In genomic region chr4:8473920-8474590, GRCh38 we compare ENCODE assay signal across 21 cellular contexts. TPM values are rescaled to one million over a fixed set of nuclear protein-coding genes. Genes with fewer than 3 reads are reported as not detected.
DNase-seq lines count a peak whose midpoint lies in the region; ATAC-seq and TF ChIP-seq lines count a peak whose summit lies in the region.
"Had no signal": no experiment of that assay in that cellular context is flagged by ENCODE, and none has a peak within 500 bp of the region (broad histone marks: within the 10 kb centered on the region; RNA-seq: fewer than 3 reads in every experiment).

No MANE protein-coding gene starts in this region.

- H3K4ac ChIP-seq in mesenchymal stem cell (ENCODE audit: low read depth in 1 of 2, low read length in 2 of 2) = peak overlapping the region in 1 of 2 experiments; percentile 49

- H4K8ac ChIP-seq in mesenchymal stem cell (ENCODE audit: low read length) = no peak overlapping the region

- H3K79me1 ChIP-seq in mesenchymal stem cell (replicated peaks; ENCODE audit: low read length, poor library complexity, severe bottlenecking) = peaks cover 16% of the 10 kb centered on the region

- peak overlapping the region; percentile 95 for H3K4me2 ChIP-seq in BLaER1
- no peak overlapping the region for H3K4me2 ChIP-seq in mesenchymal stem cell (ENCODE audit: low read length, poor library complexity, severe bottlenecking)

- intact Hi-C loops in sigmoid colon (cut with DNase I) = loop anchor here (1.0 kb wide), 1 partner anchor 32 kb away; no protein-coding TSS in a partner anchor

- H2BK15ac ChIP-seq in mesenchymal stem cell (ENCODE audit: low read depth, poor library complexity, severe bottlenecking) = peak overlapping the region; percentile 50

- 96% methylated on average over 19 of the region's 20 CpGs for WGBS in mesenchymal stem cell
- 83 to 89% methylated on average over 20 of the region's 20 CpGs for WGBS in sigmoid colon, 2 donors

- no peak for TF ChIP-seq POLR2A in sigmoid colon (IDR thresholded peaks at IDR 0.05)

- H3K36me3 ChIP-seq in BLaER1 (0 out of 2 replicates have a peak, but pooled peaks cover 6% of the 10 kb centered on the region), mesenchymal stem cell (ENCODE audit: control insufficient read depth in 1 of 2, insufficient read depth in 2 of 2, low read depth in 1 of 2, low read length in 2 of 2) (peaks cover 27 to 63% of the 10 kb centered on the region in 2 experiments), sigmoid colon (peaks cover 0 to 37% (median 7%) of the 10 kb centered on the region in 4 donors), MG63 (peaks cover 7% of the 10 kb centered on the region)

- no peak overlapping the region for H2AFZ ChIP-seq in mesenchymal stem cell (ENCODE audit: low read depth, low read length)

- no peak for TF ChIP-seq EP300 in sigmoid colon (IDR thresholded peaks at IDR 0.05)

- in situ Hi-C loops in astrocyte of the spinal cord (cut with HindIII; ENCODE audit: low sequenced_read_pairs) = no loop called here

- peak overlapping the region; percentile 81 for H3K9ac ChIP-seq in BLaER1
- peak overlapping the region; percentile 69 for H3K9ac ChIP-seq in mesenchymal stem cell (ENCODE audit: low read length)

- ATAC-seq in GM21528 (IDR thresholded peaks at IDR 0.05; ENCODE audit: low FRiP score, unreplicated experiment) = no peak
- ATAC-seq: activated CD4-positive, CD25-positive, alpha-beta regulatory T cell treated with anti-CD3 and anti-CD28 coated beads, Interleukin-2, amount 50 U/mL, for 24 hours; esophagus mucosa; stimulated activated naive CD8-positive, alpha-beta T cell treated with anti-CD3 and anti-CD28 coated beads, Interleukin-15, amount 100 ng/mL, for 72 hours had no signal

- peak overlapping the region in 1 of 2 experiments; percentile 19 for H3K14ac ChIP-seq in mesenchymal stem cell (ENCODE audit: low read length in 2 of 2)

- peak overlapping the region; percentile 13 for H2AK5ac ChIP-seq in mesenchymal stem cell (ENCODE audit: low read length, severe bottlenecking)

- H3K27me3 ChIP-seq in BLaER1 (no peaks in the 10 kb centered on the region), mesenchymal stem cell (ENCODE audit: control insufficient read depth in 1 of 2, insufficient read depth in 1 of 2, low read length in 2 of 2) (no peaks in the 10 kb centered on the region), sigmoid colon (no peaks in the 10 kb centered on the region), MG63 (no peaks in the 10 kb centered on the region)
- H3K27me3 ChIP-seq: left lung had no signal

- no peak for DNase-seq in astrocyte of the spinal cord (ENCODE audit: low read depth, low spot score)
- no peak for DNase-seq in mesenchymal stem cell
- DNase-seq in sigmoid colon = no peak
- DNase-seq in MG63 = no peak
- DNase-seq in D341Med (ENCODE audit: low spot score) = no peak
- DNase-seq in NCI-H526 treated with DMSO at 0.1 percent for 48 hours (lab: John Stamatoyannopoulos, UW) = no peak
- DNase-seq: activated CD8-positive, alpha-beta memory T cell treated with anti-CD3 and anti-CD28 coated beads for 24 hours; activated naive CD8-positive, alpha-beta T cell treated with anti-CD3 and anti-CD28 coated beads, Interleukin-2, amount 10 ng/mL, durations not matched to agents 7 days and 5 days; CD4-positive, CD25-positive, alpha-beta regulatory T cell; GF-D8; HCEC 1CT; NCI-H1694 treated with DMSO at 0.1 percent for 48 hours; NCI-H226; occipital lobe; stimulated activated CD4-positive, alpha-beta T cell treated with anti-CD3 and anti-CD28 coated beads, Interleukin-1b, Interleukin-23, amount 100 ng/mL, for 48 hours; stimulated activated naive CD8-positive, alpha-beta T cell treated with anti-CD3 and anti-CD28 coated beads, Interleukin-15, amount 100 ng/mL, for 72 hours had no signal

- H3K9me3 ChIP-seq in BLaER1 = no peaks in the 10 kb centered on the region
- no peaks in the 10 kb centered on the region for H3K9me3 ChIP-seq in mesenchymal stem cell (ENCODE audit: control insufficient read depth, low read length)
- no peaks in the 10 kb centered on the region for H3K9me3 ChIP-seq in sigmoid colon
- no peaks in the 10 kb centered on the region for H3K9me3 ChIP-seq in MG63
- H3K9me3 ChIP-seq: left lung had no signal

- H3K4me1 ChIP-seq in BLaER1 (peaks cover 99% of the 10 kb centered on the region), mesenchymal stem cell (ENCODE audit: control insufficient read depth, insufficient read depth, low read depth, low read length) (peaks cover 40% of the 10 kb centered on the region), sigmoid colon (peaks cover 0 to 32% (median 29%) of the 10 kb centered on the region in 4 donors)

- peak overlapping the region; percentile 5 for H4K91ac ChIP-seq in mesenchymal stem cell (ENCODE audit: low read length)

- H3K4me3 ChIP-seq in BLaER1 (peak overlapping the region; percentile 68), astrocyte of the spinal cord (ENCODE audit: low read depth, low read length) (no peak overlapping the region), mesenchymal stem cell (ENCODE audit: insufficient read depth in 1 of 2, low read depth in 1 of 2, low read length in 2 of 2) (no peak overlapping the region), sigmoid colon (no peak overlapping the region), MG63 (no peak overlapping the region)
- H3K4me3 ChIP-seq: left lung had no signal

- H3K23ac ChIP-seq in mesenchymal stem cell (ENCODE audit: low read length in 2 of 2) = no peak overlapping the region

- peak overlapping the region; percentile 81 for H2BK120ac ChIP-seq in mesenchymal stem cell (ENCODE audit: low read depth, low read length)

- peak overlapping the region in 1 of 2 experiments; percentile 14 for H3K18ac ChIP-seq in mesenchymal stem cell (ENCODE audit: low read depth in 1 of 2, low read length in 2 of 2)

- peak overlapping the region; percentile 26 to 90 for H2BK12ac ChIP-seq in mesenchymal stem cell (ENCODE audit: low read length in 2 of 2)

- TF ChIP-seq CTCF in astrocyte of the spinal cord (IDR thresholded peaks at IDR 0.05; ENCODE audit: low read depth, low read length) = peak; percentile 3
- no peak for TF ChIP-seq CTCF in sigmoid colon (IDR thresholded peaks at IDR 0.05)

- no peak overlapping the region for H2BK5ac ChIP-seq in mesenchymal stem cell (ENCODE audit: low read depth, low read length, poor library complexity, severe bottlenecking)

- H4K20me1 ChIP-seq in BLaER1 = peaks cover 64% of the 10 kb centered on the region

- peak overlapping the region; percentile 88 for H3K27ac ChIP-seq in BLaER1
- no peak overlapping the region for H3K27ac ChIP-seq in mesenchymal stem cell (ENCODE audit: low read length, poor library complexity, severe bottlenecking)
- H3K27ac ChIP-seq in sigmoid colon = peak overlapping the region; percentile 71 to 82 (median 80)

RNA-seq across cellular contexts. Expression of gene TRMT44, which starts 33.5 kb away (rescaled TPM):
- polyA plus RNA-seq in mesenchymal stem cell (2013, experiment 1 of 2) = 3.7 TPM
- 3.6 TPM for polyA plus RNA-seq in mesenchymal stem cell (2013, experiment 2 of 2)
- total RNA-seq in sigmoid colon = 10 to 100 TPM; 14.2 to 29.1 (median 17.0) TPM
- 1 to 10 TPM; 2.1 to 7.0 (median 5.4) TPM for polyA plus RNA-seq in sigmoid colon
- total RNA-seq in MG63 (2014; rRNA removed; shearing (Covaris generic); ENCODE audit: low replicate concordance) = 3.2 and 13.4 TPM in 2 replicates

RNA-seq across cellular contexts. Expression of gene ACOX3, which starts 33.5 kb away (rescaled TPM):
- 10.4 TPM for polyA plus RNA-seq in mesenchymal stem cell (2013, experiment 1 of 2)
- 12.2 TPM for polyA plus RNA-seq in mesenchymal stem cell (2013, experiment 2 of 2)
- total RNA-seq in sigmoid colon = 10 to 100 TPM; 24.8 to 51.0 (median 29.4) TPM
- 10 to 100 TPM in 2 of 3 donors, 1 to 10 TPM in 1; 8.4 to 18.0 (median 16.9) TPM for polyA plus RNA-seq in sigmoid colon
- 20.3 and 33.2 TPM in 2 replicates for total RNA-seq in MG63 (2014; rRNA removed; shearing (Covaris generic); ENCODE audit: low replicate concordance)
